Comparison of ENCODE assay signal across 20 cellular contexts in the genomic region with DNA sequence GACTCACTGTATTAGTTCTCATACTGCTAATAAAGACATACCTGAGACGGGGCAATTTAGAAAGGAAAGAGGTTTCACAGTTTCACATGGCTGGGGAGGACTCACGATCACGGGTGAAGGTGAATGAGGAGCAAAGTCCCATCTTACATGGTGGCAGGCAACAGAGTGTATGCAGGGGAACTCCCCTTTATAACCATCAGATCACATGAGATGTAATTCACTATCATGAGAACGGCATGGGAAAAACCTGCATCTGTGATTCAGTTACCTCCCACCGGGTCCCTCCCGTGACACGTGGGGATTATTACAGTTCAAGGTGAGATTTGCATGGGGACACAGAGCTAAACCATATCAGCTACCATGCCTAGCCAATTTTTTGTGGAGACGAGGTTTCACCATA.
DNase-seq lines count a peak whose midpoint lies in the region; ATAC-seq, FAIRE-seq and TF ChIP-seq lines count a peak whose summit lies in the region.
"Had no signal": no experiment of that assay in that cellular context is flagged by ENCODE, and none has a peak within 500 bp of the region (broad histone marks: within the 10 kb centered on the region; RNA-seq: fewer than 3 reads in every experiment).

No MANE protein-coding gene starts in this region.

- peak; percentile 59 for DNase-seq in small intestine
- no peak for DNase-seq in lower lobe of right lung
- DNase-seq in NCI-H2029 treated with DMSO at 0.1 percent for 48 hours (lab: John Stamatoyannopoulos, UW), result no peak
- DNase-seq: activated CD4-positive, alpha-beta T cell treated with anti-CD3 and anti-CD28 coated beads, Interleukin-2, amount 10 ng/mL, durations not matched to agents 24 days and 14 days; activated naive CD4-positive, alpha-beta T cell treated with anti-CD3 and anti-CD28 coated beads, Interleukin-2, amount 10 ng/mL, durations not matched to agents 7 days and 5 days; BE2C; dermis blood vessel endothelial cell; DMS 273 treated with DMSO at 0.1 percent for 48 hours; GDM1; naive thymus-derived CD4-positive, alpha-beta T cell; NCI-H1417 treated with DMSO at 0.1 percent for 48 hours; T1000; thyroid gland had no signal

- H3K36me3 ChIP-seq in small intestine (ENCODE audit: control insufficient read depth in 2 of 2, insufficient read depth in 2 of 2, low read length in 2 of 2), result no peaks in the 10 kb centered on the region
- no peaks in the 10 kb centered on the region for H3K36me3 ChIP-seq in lower lobe of right lung
- H3K36me3 ChIP-seq: BE2C, thyroid gland had no signal

- no peak overlapping the region for H3K4me3 Mint-ChIP-seq in activated T-helper 17 cell treated with anti-CD3 and anti-CD28 coated beads, Interleukin-2, amount 50 U/mL, for 72 hours
- H3K4me3 Mint-ChIP-seq: activated CD4-positive, alpha-beta T cell treated with anti-CD3 and anti-CD28 coated beads, Interleukin-2, amount 10 ng/mL, durations not matched to agents 24 days and 14 days; activated naive CD4-positive, alpha-beta T cell treated with anti-CD3 and anti-CD28 coated beads, Interleukin-2, amount 10 ng/mL, durations not matched to agents 7 days and 5 days; brain; naive thymus-derived CD4-positive, alpha-beta T cell had no signal

- peaks cover 15% of the 10 kb centered on the region for H3K27me3 Mint-ChIP-seq in activated T-helper 17 cell treated with anti-CD3 and anti-CD28 coated beads, Interleukin-2, amount 50 U/mL, for 72 hours
- H3K27me3 Mint-ChIP-seq: brain had no signal

- H3K27me3 ChIP-seq in small intestine (ENCODE audit: control insufficient read depth in 2 of 2, insufficient read depth in 2 of 2, low read length in 2 of 2), result no peaks in the 10 kb centered on the region
- no peaks in the 10 kb centered on the region for H3K27me3 ChIP-seq in lower lobe of right lung (ENCODE audit: low read depth)
- H3K27me3 ChIP-seq: BE2C, thyroid gland had no signal

- H3K9me3 ChIP-seq in small intestine (ENCODE audit: control insufficient read depth, low read depth) (no peaks in the 10 kb centered on the region), lower lobe of right lung (no peaks in the 10 kb centered on the region)
- H3K9me3 ChIP-seq: BE2C, thyroid gland had no signal

- H3K27ac ChIP-seq in small intestine (ENCODE audit: low read depth in 1 of 2, low read length in 1 of 2) (no peak overlapping the region), lower lobe of right lung (no peak overlapping the region)
- H3K27ac ChIP-seq: SK-N-MC, thyroid gland had no signal

- H3K4me3 ChIP-seq in small intestine (ENCODE audit: low read depth in 1 of 2, low read length in 2 of 2) (no peak overlapping the region), lower lobe of right lung (no peak overlapping the region)
- H3K4me3 ChIP-seq: SK-N-MC, thyroid gland had no signal

- H3K27ac Mint-ChIP-seq in activated T-helper 17 cell treated with anti-CD3 and anti-CD28 coated beads, Interleukin-2, amount 50 U/mL, for 72 hours, result no peak overlapping the region
- H3K27ac Mint-ChIP-seq: activated CD4-positive, alpha-beta T cell treated with anti-CD3 and anti-CD28 coated beads, Interleukin-2, amount 10 ng/mL, durations not matched to agents 24 days and 14 days; activated naive CD4-positive, alpha-beta T cell treated with anti-CD3 and anti-CD28 coated beads, Interleukin-2, amount 10 ng/mL, durations not matched to agents 7 days and 5 days; naive thymus-derived CD4-positive, alpha-beta T cell had no signal

- H3K36me3 Mint-ChIP-seq in activated T-helper 17 cell treated with anti-CD3 and anti-CD28 coated beads, Interleukin-2, amount 50 U/mL, for 72 hours (ENCODE audit: low read depth), result no peaks in the 10 kb centered on the region
- H3K36me3 Mint-ChIP-seq: activated naive CD4-positive, alpha-beta T cell treated with anti-CD3 and anti-CD28 coated beads, Interleukin-2, amount 10 ng/mL, durations not matched to agents 7 days and 5 days; naive thymus-derived CD4-positive, alpha-beta T cell had no signal

- peak; percentile 52 for ATAC-seq in GM18907 (IDR thresholded peaks at IDR 0.05; ENCODE audit: unreplicated experiment)
- ATAC-seq in HG02759 (IDR thresholded peaks at IDR 0.05; ENCODE audit: unreplicated experiment), result peak; percentile 53
- peak; percentile 60 for ATAC-seq in activated T-helper 17 cell treated with anti-CD3 and anti-CD28 coated beads, Interleukin-2, amount 50 U/mL, for 72 hours (replicated peaks)
- no peak for ATAC-seq in HG03159 (IDR thresholded peaks at IDR 0.05; ENCODE audit: unreplicated experiment)
- ATAC-seq in lower lobe of right lung, result no peak
- ATAC-seq: naive thymus-derived CD4-positive, alpha-beta T cell; Panc1 had no signal

- intact Hi-C loops in lower lobe of right lung (cut with DNase I), result no loop called here

- TF ChIP-seq CTCF in lower lobe of right lung (IDR thresholded peaks at IDR 0.05), result no peak

- H3K4me1 Mint-ChIP-seq in activated T-helper 17 cell treated with anti-CD3 and anti-CD28 coated beads, Interleukin-2, amount 50 U/mL, for 72 hours, result peaks cover 5% of the 10 kb centered on the region

- WGBS in small intestine, 3 donors, result 46 to 59% (median 48%) methylated on average over 8 of the region's 8 CpGs

- H3K4me1 ChIP-seq in small intestine (ENCODE audit: control insufficient read depth in 2 of 2, insufficient read depth in 1 of 2, low read depth in 1 of 2, low read length in 1 of 2) (no peaks in the 10 kb centered on the region), lower lobe of right lung (peaks cover 26% of the 10 kb centered on the region)
- H3K4me1 ChIP-seq: BE2C had no signal

- no peak for FAIRE-seq in small intestine (lab: Jason Lieb, UNC)

- no peaks in the 10 kb centered on the region for H3K9me3 Mint-ChIP-seq in activated T-helper 17 cell treated with anti-CD3 and anti-CD28 coated beads, Interleukin-2, amount 50 U/mL, for 72 hours
- H3K9me3 Mint-ChIP-seq: activated CD4-positive, alpha-beta T cell treated with anti-CD3 and anti-CD28 coated beads, Interleukin-2, amount 10 ng/mL, durations not matched to agents 24 days and 14 days; activated naive CD4-positive, alpha-beta T cell treated with anti-CD3 and anti-CD28 coated beads, Interleukin-2, amount 10 ng/mL, durations not matched to agents 7 days and 5 days; brain had no signal

Comparison
In these comparisons a context has a peak if more than half of its experiments do, and no peak if none do; other contexts are left out.
1. ATAC-seq: peak in GM18907 (single experiment), HG02759 (single experiment) and activated T-helper 17 cell treated with anti-CD3 and anti-CD28 coated beads, Interleukin-2, amount 50 U/mL, for 72 hours (single experiment); none in HG03159 (single experiment) and lower lobe of right lung (0 of 2).